In the genomic region with DNA sequence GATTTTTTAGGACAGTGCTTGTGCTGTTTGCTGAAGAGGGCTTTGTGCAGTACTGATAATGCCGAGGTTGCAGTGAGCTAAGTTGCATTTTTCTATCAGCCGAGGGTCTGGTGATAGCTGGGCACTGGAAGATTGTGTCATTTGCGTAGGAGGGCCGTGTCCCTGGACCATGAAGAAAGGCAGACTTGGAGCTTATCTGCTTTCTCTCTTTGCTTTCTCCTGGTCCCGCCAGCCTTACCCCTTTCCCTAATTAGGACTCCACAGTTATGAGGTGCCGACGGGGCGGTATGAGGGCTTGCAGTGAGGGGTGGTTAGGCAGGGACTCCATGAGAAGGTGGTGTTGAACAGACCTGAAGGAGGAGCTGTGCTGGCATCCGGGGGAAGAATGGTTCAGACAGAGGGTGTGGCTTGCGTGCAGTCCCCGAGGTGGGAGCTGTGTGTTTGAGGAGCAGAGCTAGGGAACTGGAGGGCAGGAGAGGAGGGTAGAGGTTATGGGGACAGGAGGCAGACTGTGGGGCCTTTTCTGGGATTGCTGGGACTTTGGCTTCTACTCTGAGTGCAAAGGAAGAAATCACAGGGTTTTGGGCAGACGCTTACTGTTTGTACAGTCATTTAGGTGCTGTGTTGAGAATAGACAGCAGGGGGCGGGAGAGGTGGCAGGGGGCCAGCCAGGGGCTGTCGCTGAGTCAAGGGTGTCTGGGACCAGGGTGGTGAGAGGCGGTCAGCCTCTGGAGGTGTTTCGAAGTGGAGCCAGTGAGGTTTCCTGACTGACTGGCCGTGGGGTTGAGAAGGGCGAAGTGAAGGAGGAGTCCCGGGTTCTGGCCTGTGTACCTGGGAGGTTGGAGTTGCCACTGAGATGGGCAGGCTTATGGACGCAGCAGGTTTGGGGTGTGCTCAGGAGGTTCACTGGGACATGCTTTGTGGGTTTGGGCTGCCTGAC, we compare ENCODE assay signal across 9 cellular contexts. TPM values are rescaled to one million over a fixed set of nuclear protein-coding genes. Genes with fewer than 3 reads are reported as not detected.
DNase-seq lines count a peak whose midpoint lies in the region; ATAC-seq, FAIRE-seq and TF ChIP-seq lines count a peak whose summit lies in the region.
"Had no signal": no experiment of that assay in that cellular context is flagged by ENCODE, and none has a peak within 500 bp of the region (broad histone marks: within the 10 kb centered on the region; RNA-seq: fewer than 3 reads in every experiment).

No MANE protein-coding gene starts in this region.

- H3K27me3 ChIP-seq in SJSA1 (replicated peaks): no peaks in the 10 kb centered on the region
- no peaks in the 10 kb centered on the region for H3K27me3 ChIP-seq in small intestine (ENCODE audit: control insufficient read depth in 2 of 2, insufficient read depth in 2 of 2, low read length in 2 of 2)

- ATAC-seq in HG03097 (IDR thresholded peaks at IDR 0.05; ENCODE audit: low FRiP score, unreplicated experiment) (peak; percentile 56), left cardiac atrium (peak; percentile 83), HG02763 (IDR thresholded peaks at IDR 0.05; ENCODE audit: unreplicated experiment) (no peak)

- H3K4me1 ChIP-seq in SJSA1 (replicated peaks) (no peaks in the 10 kb centered on the region), small intestine (ENCODE audit: control insufficient read depth in 2 of 2, insufficient read depth in 1 of 2, low read depth in 1 of 2, low read length in 1 of 2) (no peaks in the 10 kb centered on the region)

- no peaks in the 10 kb centered on the region for H3K36me3 ChIP-seq in SJSA1
- no peaks in the 10 kb centered on the region for H3K36me3 ChIP-seq in small intestine (ENCODE audit: control insufficient read depth in 2 of 2, insufficient read depth in 2 of 2, low read length in 2 of 2)

- 22 to 38% (median 23%) methylated on average over 20 of the region's 20 CpGs for WGBS in small intestine, 3 donors

- DNase-seq in SJSA1 (ENCODE audit: low read depth in 1 of 2, low spot score in 2 of 2) (peak; percentile 56 to 74), left cardiac atrium (peak; percentile 58), small intestine (peak; percentile 48), retina (no peak)
- peak; percentile 73 for DNase-seq in activated naive CD4-positive, alpha-beta T cell treated with Interleukin-2 at 50 U/mL for 16 hours

- FAIRE-seq in small intestine (lab: Jason Lieb, UNC): no peak
- FAIRE-seq: endometrium had no signal

- H3K4me3 ChIP-seq in SJSA1 (no peak overlapping the region), small intestine (ENCODE audit: low read depth in 1 of 2, low read length in 2 of 2) (no peak overlapping the region)

- peak; percentile 66 for TF ChIP-seq CTCF in GM12873 (IDR thresholded peaks at IDR 0.05; ENCODE audit: insufficient read depth, low read depth, low read length, missing control alignments)

- H3K9me3 ChIP-seq in SJSA1 (replicated peaks) (no peaks in the 10 kb centered on the region), small intestine (ENCODE audit: control insufficient read depth, low read depth) (no peaks in the 10 kb centered on the region)

- intact Hi-C loops in left cardiac atrium (cut with DNase I): loop anchor here in 1 of 2 donors (10.0 kb wide), 2 partner anchors 116 to 316 kb away; partner anchors contain the start of gene ADAMTS14

- no peak overlapping the region for H3K27ac ChIP-seq in SJSA1
- no peak overlapping the region for H3K27ac ChIP-seq in small intestine (ENCODE audit: low read depth in 1 of 2, low read length in 1 of 2)

RNA-seq across cellular contexts. Expression of gene PRF1, which starts 43.4 kb away (rescaled TPM):
- total RNA-seq in SJSA1 (2014; rRNA removed; shearing (Covaris generic)): not detected in 2 replicates
- 1 to 10 TPM; 1.5 to 4.6 TPM for total RNA-seq in left cardiac atrium
- 1 to 10 TPM; 1.1 to 2.4 (median 2.0) TPM for polyA plus RNA-seq in small intestine
